Comparison of ENCODE assay signal across 8 cellular contexts in genomic region chr11:6667733-6668374, GRCh38. TPM values are rescaled to one million over a fixed set of nuclear protein-coding genes. Genes with fewer than 3 reads are reported as not detected.
DNase-seq lines count a peak whose midpoint lies in the region; ATAC-seq lines count a peak whose summit lies in the region.

No MANE protein-coding gene starts in this region.

- ATAC-seq in GM18511 (IDR thresholded peaks at IDR 0.05; ENCODE audit: unreplicated experiment) (peak; percentile 68), left cardiac atrium (peak; percentile 38 to 51), GM21360 (IDR thresholded peaks at IDR 0.05; ENCODE audit: unreplicated experiment) (no peak), GM19467 (IDR thresholded peaks at IDR 0.05; ENCODE audit: unreplicated experiment) (no peak)

- DNase-seq in AML-193 (lab: John Stamatoyannopoulos, UW): peak; percentile 67 to 79
- DNase-seq in Kasumi-1 (lab: John Stamatoyannopoulos, UW): peak; percentile 76 to 78
- peak; percentile 49 to 61 for DNase-seq in activated T-cell treated with anti-CD3 and anti-CD28 coated beads, Interleukin-2, amount 50 U/mL, for 48 hours
- DNase-seq in left cardiac atrium: no peak
- peak; percentile 29 for DNase-seq in superior temporal gyrus (ENCODE audit: extremely low spot score)

- intact Hi-C loops in left cardiac atrium (cut with DNase I): no loop called here

RNA-seq across cellular contexts. Expression of gene DCHS1, which starts 12.2 kb away (rescaled TPM):
- total RNA-seq in left cardiac atrium: 10 to 100 TPM; 14.4 to 15.8 TPM

RNA-seq across cellular contexts. Expression of gene MRPL17, which starts 15.3 kb away (rescaled TPM):
- 10 to 100 TPM; 40.0 to 48.6 TPM for total RNA-seq in left cardiac atrium

RNA-seq across cellular contexts. Expression of gene TPP1, which starts 48.6 kb away (rescaled TPM):
- 10 to 100 TPM; 69.5 to 87.7 TPM for total RNA-seq in left cardiac atrium

RNA-seq across cellular contexts. Expression of gene TAF10, which starts 55.8 kb away (rescaled TPM):
- total RNA-seq in left cardiac atrium: 100 to 1,000 TPM; 102 to 105 TPM

Comparison
In these comparisons a context has a peak if more than half of its experiments do, and no peak if none do; other contexts are left out.
1. ATAC-seq: peak in GM18511 (single experiment) and left cardiac atrium (2 of 2); none in GM21360 (single experiment) and GM19467 (single experiment).